In the genomic region with DNA sequence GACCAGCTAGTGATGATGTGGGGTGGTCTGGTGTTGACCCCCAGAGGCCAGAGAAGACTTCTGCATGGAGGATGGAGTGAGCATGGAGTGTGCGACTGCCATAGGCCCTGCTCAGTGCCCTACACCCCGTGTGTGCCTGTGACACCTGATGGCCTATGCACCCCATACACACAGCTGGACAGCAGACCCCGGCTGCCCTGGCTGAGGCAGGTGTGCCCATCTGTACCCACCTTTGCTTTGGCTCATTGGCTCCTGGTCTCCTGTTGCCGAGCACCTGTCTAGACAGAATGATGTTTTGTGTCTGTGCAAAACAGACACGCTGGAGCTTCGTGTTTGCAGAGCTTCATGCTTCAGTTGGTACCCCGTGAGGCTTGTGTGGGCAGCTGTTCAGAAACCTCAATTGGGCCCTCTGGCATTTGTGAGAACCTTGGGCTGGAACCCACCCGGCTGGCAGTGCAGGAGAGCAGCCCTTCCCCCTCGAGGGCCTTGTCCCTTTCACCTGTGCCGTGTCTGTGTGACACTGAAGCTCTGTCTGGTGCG, we compare ENCODE assay signal across 14 cellular contexts. TPM values are rescaled to one million over a fixed set of nuclear protein-coding genes. Genes with fewer than 3 reads are reported as not detected.
A peak's percentile ranks its signal among the peaks of the same experiment; 100 is the strongest.
DNase-seq lines count a peak whose midpoint lies in the region; ATAC-seq, FAIRE-seq and TF ChIP-seq lines count a peak whose summit lies in the region.
"Had no signal": no experiment of that assay in that cellular context is flagged by ENCODE, and none has a peak within 500 bp of the region (broad histone marks: within the 10 kb centered on the region; RNA-seq: fewer than 3 reads in every experiment).

No MANE protein-coding gene starts in this region.

- no peak for TF ChIP-seq POLR2A in gastrocnemius medialis (IDR thresholded peaks at IDR 0.05)

- H3K4me1 ChIP-seq in gastrocnemius medialis = peaks cover 41 to 43% of the 10 kb centered on the region in 2 donors

- H3K9me3 ChIP-seq in gastrocnemius medialis = no peaks in the 10 kb centered on the region
- H3K9me3 ChIP-seq: upper lobe of right lung had no signal

- peak; percentile 83 for FAIRE-seq in urothelium cell line (lab: Jason Lieb, UNC)
- FAIRE-seq: RCC 7860, TTC549 had no signal

- in situ Hi-C loops in gastrocnemius medialis (cut with MboI; ENCODE audit: low sequenced_read_pairs in 4 of 4) = no loop called here

- no peak overlapping the region for H3K4me3 ChIP-seq in gastrocnemius medialis
- H3K4me3 ChIP-seq: coronary artery, upper lobe of right lung had no signal

- DNase-seq in NCI-H2196 (lab: John Stamatoyannopoulos, UW; ENCODE audit: unreplicated experiment) (peak; percentile 9), NCI-H2196 treated with DMSO at 0.1 percent for 48 hours (lab: John Stamatoyannopoulos, UW; ENCODE audit: unreplicated experiment) (no peak), NCI-H526 (lab: John Stamatoyannopoulos, UW) (peak; percentile 82 to 83), germinal center (ENCODE audit: low spot score) (peak; percentile 75), urothelium cell line (ENCODE audit: low spot score) (no peak), gastrocnemius medialis (no peak)
- no peak for DNase-seq in stimulated activated naive CD4-positive, alpha-beta T cell treated with Interleukin-2 at 50 U/mL for 16 hours (lab: John Stamatoyannopoulos, UW)
- DNase-seq: activated CD8-positive, alpha-beta memory T cell treated with anti-CD3 and anti-CD28 coated beads, Interleukin-2, amount 50 U/mL, for 4 hours; GF-D8; upper lobe of right lung had no signal

- H3K36me3 ChIP-seq in gastrocnemius medialis = no peaks in the 10 kb centered on the region
- H3K36me3 ChIP-seq: upper lobe of right lung had no signal

- H3K27ac ChIP-seq in gastrocnemius medialis = no peak overlapping the region
- H3K27ac ChIP-seq: coronary artery, upper lobe of right lung had no signal

- no peak for TF ChIP-seq CTCF in gastrocnemius medialis (IDR thresholded peaks at IDR 0.05 in 4 of 5, conservative IDR thresholded peaks at IDR 0.05 in 1 of 5)

- no peak for ATAC-seq in gastrocnemius medialis
- no peak for ATAC-seq in HG02798 (IDR thresholded peaks at IDR 0.05; ENCODE audit: poor library complexity, unreplicated experiment)
- ATAC-seq: upper lobe of right lung had no signal

- no peaks in the 10 kb centered on the region for H3K27me3 ChIP-seq in gastrocnemius medialis
- H3K27me3 ChIP-seq: upper lobe of right lung had no signal

- intact Hi-C loops in gastrocnemius medialis (cut with DNase I; ENCODE audit: low total_unique reads) = no loop called here

RNA-seq across cellular contexts. Expression of a gene that starts 27.5 kb away (rescaled TPM):
- total RNA-seq in gastrocnemius medialis = 10 to 100 TPM; 10.3 to 13.0 (median 12.4) TPM

Comparison
In these comparisons a context has a peak if more than half of its experiments do, and no peak if none do; other contexts are left out.
1. DNase-seq: peak in NCI-H2196 (single experiment), NCI-H526 (2 of 2) and germinal center (single experiment); none in NCI-H2196 treated with DMSO at 0.1 percent for 48 hours (single experiment), urothelium cell line (single experiment), gastrocnemius medialis (0 of 2) and stimulated activated naive CD4-positive, alpha-beta T cell treated with Interleukin-2 at 50 U/mL for 16 hours (single experiment).